Comparison of ENCODE assay signal across 13 cellular contexts in genomic region chr10:95650232-95650631, GRCh38.
"Had no signal": no experiment of that assay in that cellular context is flagged by ENCODE, and none has a peak within 500 bp of the region (broad histone marks: within the 10 kb centered on the region; RNA-seq: fewer than 3 reads in every experiment).

No MANE protein-coding gene starts in this region.

- H3K27me3 Mint-ChIP-seq: activated CD8-positive, alpha-beta T cell treated with anti-CD3 and anti-CD28 coated beads for 36 hours; memory B cell had no signal

- H3K27me3 ChIP-seq: foreskin keratinocyte, left lung, sigmoid colon, upper lobe of right lung had no signal

- H3K9me3 ChIP-seq: sigmoid colon, upper lobe of right lung had no signal

- H3K4me3 ChIP-seq: left lung, sigmoid colon, upper lobe of right lung had no signal

- H3K27ac Mint-ChIP-seq: activated CD8-positive, alpha-beta T cell treated with anti-CD3 and anti-CD28 coated beads for 36 hours; activated T-cell treated with anti-CD3 and anti-CD28 coated beads, Interleukin-2, amount 50 U/mL, for 72 hours had no signal

- ATAC-seq: activated CD8-positive, alpha-beta T cell treated with anti-CD3 and anti-CD28 coated beads for 36 hours; activated T-cell treated with anti-CD3 and anti-CD28 coated beads, Interleukin-2, amount 50 U/mL, for 72 hours; foreskin keratinocyte; left lung; stimulated activated naive CD8-positive, alpha-beta T cell treated with anti-CD3 and anti-CD28 coated beads, Interleukin-15, Interleukin-2, amounts not matched to agents 100 U/mL and 50 U/mL, for 24 hours; upper lobe of right lung had no signal

- H3K4me3 Mint-ChIP-seq: activated CD8-positive, alpha-beta T cell treated with anti-CD3 and anti-CD28 coated beads for 36 hours; activated T-cell treated with anti-CD3 and anti-CD28 coated beads, Interleukin-2, amount 50 U/mL, for 72 hours; memory B cell had no signal

- DNase-seq: activated CD8-positive, alpha-beta memory T cell treated with anti-CD3 and anti-CD28 coated beads, Interleukin-2, amount 50 U/mL, for 4 hours; activated CD8-positive, alpha-beta T cell treated with anti-CD3 and anti-CD28 coated beads for 36 hours; activated T-cell treated with anti-CD3 and anti-CD28 coated beads, Interleukin-2, amount 50 U/mL, for 72 hours; foreskin keratinocyte; head of caudate nucleus; islet precursor cell; left lung; sigmoid colon; stimulated activated CD4-positive, alpha-beta T cell treated with anti-CD3 and anti-CD28 coated beads, Interleukin-2, amount 100 ng/mL, for 24 hours; stimulated activated naive CD8-positive, alpha-beta T cell treated with anti-CD3 and anti-CD28 coated beads, Interleukin-15, Interleukin-2, amounts not matched to agents 100 U/mL and 50 U/mL, for 24 hours; T-helper 9 cell; upper lobe of right lung had no signal

- H3K27ac ChIP-seq: foreskin keratinocyte, left lung, sigmoid colon, upper lobe of right lung had no signal
